13 cellular contexts compared by ENCODE assay signal in the genomic region with DNA sequence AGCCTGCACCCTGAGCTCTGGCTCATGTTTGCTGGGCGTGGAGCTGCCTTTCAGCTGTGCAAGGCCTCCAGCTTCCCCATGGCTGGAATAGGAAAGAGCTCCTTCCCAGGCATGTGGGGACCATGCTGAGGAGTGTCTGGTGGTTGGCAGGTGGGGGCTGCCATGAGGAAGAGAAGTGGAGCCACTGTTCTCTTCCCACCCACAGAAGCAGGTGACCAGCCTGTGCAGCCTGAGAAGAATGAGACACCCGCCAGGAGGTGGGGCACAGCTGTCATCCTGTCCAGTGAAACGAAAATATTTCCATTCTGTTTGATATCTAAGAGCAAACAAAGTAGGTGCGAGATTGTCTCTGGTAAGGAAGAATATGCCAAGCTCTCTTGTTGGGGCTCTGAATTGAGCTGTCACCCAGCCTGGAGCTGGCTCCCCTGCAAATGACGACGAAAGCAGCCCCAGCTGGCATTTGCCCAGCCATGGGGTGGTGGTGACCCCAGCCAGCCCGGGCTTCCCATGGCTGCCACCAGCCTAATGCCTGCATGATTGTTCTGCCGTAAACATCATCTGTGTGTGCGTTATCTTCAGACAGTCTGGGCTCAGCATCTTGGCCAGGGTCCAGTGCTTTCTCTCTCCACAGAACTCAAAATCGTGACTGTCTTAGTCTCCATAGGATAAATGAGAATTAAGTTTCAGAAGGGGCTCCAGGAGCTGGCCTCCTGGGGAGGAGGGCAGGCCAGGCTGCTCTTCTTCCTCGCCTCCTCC.
DNase-seq lines count a peak whose midpoint lies in the region; ATAC-seq, FAIRE-seq and TF ChIP-seq lines count a peak whose summit lies in the region.
"Had no signal": no experiment of that assay in that cellular context is flagged by ENCODE, and none has a peak within 500 bp of the region (broad histone marks: within the 10 kb centered on the region; RNA-seq: fewer than 3 reads in every experiment).

No MANE protein-coding gene starts in this region.

- no peaks in the 10 kb centered on the region for H3K9me3 Mint-ChIP-seq in CD4-positive, alpha-beta memory T cell

- H3K27ac ChIP-seq in HEK293 (ENCODE audit: extremely low read depth, low read depth, low read length) (peak overlapping the region; percentile 17; the same call in 1 of the 2 replicates), pancreas (no peak overlapping the region)
- H3K27ac ChIP-seq in effector memory CD4-positive, alpha-beta T cell (ENCODE audit: insufficient read depth, low read length, poor library complexity, severe bottlenecking): no peak overlapping the region
- H3K27ac ChIP-seq in CD4-positive, alpha-beta memory T cell (ENCODE audit: low read depth, low read length): no peak overlapping the region
- H3K27ac ChIP-seq: thoracic aorta had no signal

- DNase-seq in NCI-H510A (lab: John Stamatoyannopoulos, UW): peak; percentile 51
- DNase-seq in fibroblast of pulmonary artery (ENCODE audit: low read depth): peak; percentile 28
- DNase-seq in pancreas: no peak
- no peak for DNase-seq in effector memory CD4-positive, alpha-beta T cell
- DNase-seq in CD4-positive, alpha-beta memory T cell: no peak
- DNase-seq: activated CD4-positive, CD25-positive, alpha-beta regulatory T cell; activated T-cell treated with anti-CD3 and anti-CD28 coated beads for 4 hours; hypothalamus had no signal

- ATAC-seq in pancreas (peak in 3 of 4 donors; percentile 54 to 65 (median 64)), HG02970 (IDR thresholded peaks at IDR 0.05; ENCODE audit: low FRiP score, unreplicated experiment) (no peak)
- ATAC-seq: sciatic nerve had no signal

- TF ChIP-seq CTCF in HEK293 (tag by site-specific recombination; IDR thresholded peaks at IDR 0.05): no peak
- TF ChIP-seq CTCF in fibroblast of pulmonary artery (IDR thresholded peaks at IDR 0.05; ENCODE audit: low read length, missing control alignments): no peak
- TF ChIP-seq CTCF in pancreas (IDR thresholded peaks at IDR 0.05): no peak

- no peaks in the 10 kb centered on the region for H3K4me1 Mint-ChIP-seq in CD4-positive, alpha-beta memory T cell

- H3K27ac Mint-ChIP-seq in CD4-positive, alpha-beta memory T cell: no peak overlapping the region

- H3K4me3 Mint-ChIP-seq in CD4-positive, alpha-beta memory T cell: no peak overlapping the region

- no peaks in the 10 kb centered on the region for H3K27me3 ChIP-seq in pancreas
- H3K27me3 ChIP-seq in effector memory CD4-positive, alpha-beta T cell (replicated peaks; ENCODE audit: control insufficient read depth, insufficient read depth, low read length, poor library complexity, severe bottlenecking): no peaks in the 10 kb centered on the region
- no peaks in the 10 kb centered on the region for H3K27me3 ChIP-seq in CD4-positive, alpha-beta memory T cell (ENCODE audit: insufficient read depth, low read length)

- WGBS in pancreas, 2 donors: 37 to 40% methylated on average over 11 of the region's 11 CpGs

- CTCF ChIA-PET in HEK293 (lab: Yijun Ruan, JAX): interaction anchor here (0.5 to 0.8 kb wide), 3 partner anchors 40 to 1806 kb away, joined by 3 to 4 read pairs (median 4); no protein-coding TSS in a partner anchor
- CTCF ChIA-PET in CD4-positive, alpha-beta memory T cell (lab: Charles Lee; ENCODE audit: partially characterized antibody): no interaction called here

- no peaks in the 10 kb centered on the region for H3K36me3 Mint-ChIP-seq in CD4-positive, alpha-beta memory T cell

- intact Hi-C loops in pancreas (cut with DNase I): no loop called here
- intact Hi-C loops in CD4-positive, alpha-beta memory T cell (cut with micrococcal nuclease): no loop called here

- FAIRE-seq in pancreas (lab: Jason Lieb, UNC): no peak
- FAIRE-seq: endometrium had no signal

- POLR2A ChIA-PET in HEK293 (lab: Yijun Ruan, JAX): interaction anchor here (1.3 kb wide), 1 partner anchor 40 kb away, joined by 3 read pairs; no protein-coding TSS in a partner anchor
- POLR2A ChIA-PET in CD4-positive, alpha-beta memory T cell (lab: Charles Lee; ENCODE audit: partially characterized antibody): no interaction called here

- H3K27me3 Mint-ChIP-seq in CD4-positive, alpha-beta memory T cell: peaks cover 0 to 2% of the 10 kb centered on the region in 2 donors

- no peaks in the 10 kb centered on the region for H3K9me3 ChIP-seq in HEK293 (ENCODE audit: control insufficient read depth, insufficient read depth, low read depth, low read length)
- H3K9me3 ChIP-seq in pancreas: no peaks in the 10 kb centered on the region
- no peaks in the 10 kb centered on the region for H3K9me3 ChIP-seq in effector memory CD4-positive, alpha-beta T cell (ENCODE audit: control insufficient read depth, low read length)
- no peaks in the 10 kb centered on the region for H3K9me3 ChIP-seq in CD4-positive, alpha-beta memory T cell (ENCODE audit: control insufficient read depth in 1 of 2, low read length in 2 of 2)
- H3K9me3 ChIP-seq: thoracic aorta had no signal

- H3K36me3 ChIP-seq in HEK293 (ENCODE audit: control insufficient read depth in 2 of 2, insufficient read depth in 1 of 2, low read length in 2 of 2) (no peaks in the 10 kb centered on the region), pancreas (no peaks in the 10 kb centered on the region)
- no peaks in the 10 kb centered on the region for H3K36me3 ChIP-seq in effector memory CD4-positive, alpha-beta T cell (ENCODE audit: control insufficient read depth, insufficient read depth, low read length)
- no peaks in the 10 kb centered on the region for H3K36me3 ChIP-seq in CD4-positive, alpha-beta memory T cell (ENCODE audit: insufficient read depth, low read length)
- H3K36me3 ChIP-seq: thoracic aorta had no signal

- H3K4me1 ChIP-seq in HEK293 (ENCODE audit: control insufficient read depth, insufficient read depth, low read length) (peaks cover 7% of the 10 kb centered on the region; the same call in 1 of the 2 replicates), pancreas (no peaks in the 10 kb centered on the region)
- no peaks in the 10 kb centered on the region for H3K4me1 ChIP-seq in effector memory CD4-positive, alpha-beta T cell (ENCODE audit: control insufficient read depth, insufficient read depth, low read length, poor library complexity, severe bottlenecking)
- H3K4me1 ChIP-seq in CD4-positive, alpha-beta memory T cell (ENCODE audit: insufficient read depth, low read length): no peaks in the 10 kb centered on the region

- H3K4me3 ChIP-seq in HEK293 (ENCODE audit: low read depth, low read length) (no peak overlapping the region), fibroblast of pulmonary artery (replicated peaks; ENCODE audit: low read depth, low read length) (no peak overlapping the region), pancreas (no peak overlapping the region)
- H3K4me3 ChIP-seq in effector memory CD4-positive, alpha-beta T cell (ENCODE audit: insufficient read depth, low read depth, low read length, poor library complexity, severe bottlenecking): no peak overlapping the region
- no peak overlapping the region for H3K4me3 ChIP-seq in CD4-positive, alpha-beta memory T cell (ENCODE audit: low read length in 2 of 2)
- H3K4me3 ChIP-seq: thoracic aorta had no signal

TF ChIP-seq in HEK293, 187 proteins besides CTCF, POLR2A, EP300 and RAD21:
- TF ChIP-seq ZNF530 (tag by site-specific recombination; IDR thresholded peaks at IDR 0.05; ENCODE audit: low read depth): no peak
- peak; percentile 90 for TF ChIP-seq GLIS1 (tag by site-specific recombination; IDR thresholded peaks at IDR 0.05)
- no peak for TF ChIP-seq ZNF837 (tag by site-specific recombination; IDR thresholded peaks at IDR 0.05)
- TF ChIP-seq ZBTB7A (tag by site-specific recombination; IDR thresholded peaks at IDR 0.05; ENCODE audit: low read depth): no peak
- no peak for TF ChIP-seq ZNF341 (tag by site-specific recombination; IDR thresholded peaks at IDR 0.05; ENCODE audit: low read depth)
- 0 out of 2 replicates have a peak, but pooled peaks have one; percentile 12 for TF ChIP-seq ZXDB (tag by site-specific recombination; IDR thresholded peaks at IDR 0.05)
- TF ChIP-seq IKZF3 (tag by site-specific recombination; IDR thresholded peaks at IDR 0.05): no peak
- no peak for TF ChIP-seq ZNF629 (tag by site-specific recombination; IDR thresholded peaks at IDR 0.05)
- TF ChIP-seq, protein P1, sequence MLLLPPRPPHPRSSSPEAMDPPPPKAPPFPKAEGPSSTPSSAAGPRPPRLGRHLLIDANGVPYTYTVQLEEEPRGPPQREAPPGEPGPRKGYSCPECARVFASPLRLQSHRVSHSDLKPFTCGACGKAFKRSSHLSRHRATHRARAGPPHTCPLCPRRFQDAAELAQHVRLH (tag by site-specific recombination; IDR thresholded peaks at IDR 0.05): no peak
- TF ChIP-seq ZIC2 (tag by site-specific recombination; IDR thresholded peaks at IDR 0.05): peak; percentile 9; the same call in 1 of the 2 replicates
- TF ChIP-seq GLI2 (tag by site-specific recombination; IDR thresholded peaks at IDR 0.05; ENCODE audit: borderline replicate concordance, low read depth): no peak
- TF ChIP-seq ZSCAN4 (tag by site-specific recombination; IDR thresholded peaks at IDR 0.05): no peak
- TF ChIP-seq ZNF335 (tag by site-specific recombination; conservative IDR thresholded peaks at IDR 0.05): 0 out of 2 replicates have a peak, but pooled peaks have one; percentile 25
- no peak for TF ChIP-seq ZNF785 (tag by site-specific recombination; IDR thresholded peaks at IDR 0.05)

Comparison
In these comparisons a context has a peak if more than half of its experiments do, and no peak if none do; other contexts are left out.
1. DNase-seq: peak in NCI-H510A (single experiment) and fibroblast of pulmonary artery (single experiment); none in pancreas (0 of 6), effector memory CD4-positive, alpha-beta T cell (0 of 3) and CD4-positive, alpha-beta memory T cell (0 of 5).